ENCODE assay signal across 27 cellular contexts in genomic region chr14:76023757-76024156, GRCh38.
"Had no signal": no experiment of that assay in that cellular context is flagged by ENCODE, and none has a peak within 500 bp of the region (broad histone marks: within the 10 kb centered on the region; RNA-seq: fewer than 3 reads in every experiment).

No MANE protein-coding gene starts in this region.

- H3K4me2 ChIP-seq: PC-9 had no signal

- H3K4me3 Mint-ChIP-seq: activated CD4-positive, alpha-beta memory T cell treated with anti-CD3 and anti-CD28 coated beads, Interleukin-2, amount 10 ng/mL, durations not matched to agents 7 days and 5 days; activated CD4-positive, alpha-beta T cell treated with anti-CD3 and anti-CD28 coated beads for 36 hours; activated naive CD4-positive, alpha-beta T cell treated with anti-CD3 and anti-CD28 coated beads, Interleukin-2, amount 10 ng/mL, durations not matched to agents 7 days and 5 days; activated naive CD8-positive, alpha-beta T cell treated with anti-CD3 and anti-CD28 coated beads, Interleukin-2, amount 10 ng/mL, durations not matched to agents 7 days and 5 days; activated T-helper 17 cell treated with anti-CD3 and anti-CD28 coated beads, Interleukin-2, amount 50 U/mL, for 72 hours; T-cell had no signal

- DNase-seq: activated CD4-positive, alpha-beta memory T cell treated with anti-CD3 and anti-CD28 coated beads, Interleukin-2, amount 10 ng/mL, durations not matched to agents 7 days and 5 days; activated CD4-positive, alpha-beta T cell treated with anti-CD3 and anti-CD28 coated beads for 36 hours; activated CD4-positive, alpha-beta T cell treated with anti-CD3 and anti-CD28 coated beads, Interleukin-2, amount 50 U/mL, for 1 hour; activated gamma-delta T cell treated with Interleukin-2 at 50 U/mL for 16 hours; activated naive CD4-positive, alpha-beta T cell treated with anti-CD3 and anti-CD28 coated beads, Interleukin-2, amount 10 ng/mL, durations not matched to agents 7 days and 5 days; activated naive CD8-positive, alpha-beta T cell treated with anti-CD3 and anti-CD28 coated beads, Interleukin-2, amount 10 ng/mL, durations not matched to agents 7 days and 5 days; activated T-cell treated with anti-CD3 and anti-CD28 coated beads for 4 hours; activated T-cell treated with anti-CD3 and anti-CD28 coated beads, Interleukin-2, amount 50 U/mL, for 48 hours; adrenal gland; aorta; caudate nucleus; colonic mucosa; MV-4-11; NCI-H1092 treated with DMSO at 0.1 percent for 48 hours; NCI-H1417 treated with DMSO at 0.1 percent for 48 hours; NCI-H1694 treated with DMSO at 0.1 percent for 48 hours; NCI-H2029 treated with DMSO at 0.1 percent for 48 hours; NCI-H345; NCI-H510A treated with DMSO at 0.1 percent for 48 hours; NCI-H69; PC-9; SIG-M5; T-cell; T-helper 2 cell had no signal

- H3K27ac Mint-ChIP-seq: activated CD4-positive, alpha-beta memory T cell treated with anti-CD3 and anti-CD28 coated beads, Interleukin-2, amount 10 ng/mL, durations not matched to agents 7 days and 5 days; activated CD4-positive, alpha-beta T cell treated with anti-CD3 and anti-CD28 coated beads for 36 hours; activated naive CD4-positive, alpha-beta T cell treated with anti-CD3 and anti-CD28 coated beads, Interleukin-2, amount 10 ng/mL, durations not matched to agents 7 days and 5 days; activated naive CD8-positive, alpha-beta T cell treated with anti-CD3 and anti-CD28 coated beads, Interleukin-2, amount 10 ng/mL, durations not matched to agents 7 days and 5 days; activated T-helper 17 cell treated with anti-CD3 and anti-CD28 coated beads, Interleukin-2, amount 50 U/mL, for 72 hours; T-cell had no signal

- H3K36me3 ChIP-seq: breast epithelium, colonic mucosa had no signal

- H3K9me3 ChIP-seq: colonic mucosa had no signal

- H3K27me3 Mint-ChIP-seq: activated CD4-positive, alpha-beta memory T cell treated with anti-CD3 and anti-CD28 coated beads, Interleukin-2, amount 10 ng/mL, durations not matched to agents 7 days and 5 days; activated CD4-positive, alpha-beta T cell treated with anti-CD3 and anti-CD28 coated beads for 36 hours; activated naive CD4-positive, alpha-beta T cell treated with anti-CD3 and anti-CD28 coated beads, Interleukin-2, amount 10 ng/mL, durations not matched to agents 7 days and 5 days; activated naive CD8-positive, alpha-beta T cell treated with anti-CD3 and anti-CD28 coated beads, Interleukin-2, amount 10 ng/mL, durations not matched to agents 7 days and 5 days; activated T-helper 17 cell treated with anti-CD3 and anti-CD28 coated beads, Interleukin-2, amount 50 U/mL, for 72 hours; T-cell had no signal

- H3K27ac ChIP-seq: adrenal gland, breast epithelium, colonic mucosa, PC-9, VCaP had no signal

- H3K4me1 Mint-ChIP-seq: activated CD4-positive, alpha-beta memory T cell treated with anti-CD3 and anti-CD28 coated beads, Interleukin-2, amount 10 ng/mL, durations not matched to agents 7 days and 5 days; activated CD4-positive, alpha-beta T cell treated with anti-CD3 and anti-CD28 coated beads for 36 hours; activated naive CD4-positive, alpha-beta T cell treated with anti-CD3 and anti-CD28 coated beads, Interleukin-2, amount 10 ng/mL, durations not matched to agents 7 days and 5 days; activated naive CD8-positive, alpha-beta T cell treated with anti-CD3 and anti-CD28 coated beads, Interleukin-2, amount 10 ng/mL, durations not matched to agents 7 days and 5 days; activated T-helper 17 cell treated with anti-CD3 and anti-CD28 coated beads, Interleukin-2, amount 50 U/mL, for 72 hours; T-cell had no signal

- H3K4me3 ChIP-seq: adrenal gland, breast epithelium, colonic mucosa, PC-9 had no signal

- ATAC-seq: activated CD4-positive, alpha-beta T cell treated with anti-CD3 and anti-CD28 coated beads for 36 hours; activated T-helper 17 cell treated with anti-CD3 and anti-CD28 coated beads, Interleukin-2, amount 50 U/mL, for 72 hours; T-cell had no signal

- H3K27me3 ChIP-seq: adrenal gland, breast epithelium, colonic mucosa had no signal

- H2AFZ ChIP-seq: PC-9 had no signal

- H3K4me1 ChIP-seq: adrenal gland, breast epithelium, colonic mucosa had no signal
